Comparison of ENCODE assay signal across 19 cellular contexts in the genomic region with DNA sequence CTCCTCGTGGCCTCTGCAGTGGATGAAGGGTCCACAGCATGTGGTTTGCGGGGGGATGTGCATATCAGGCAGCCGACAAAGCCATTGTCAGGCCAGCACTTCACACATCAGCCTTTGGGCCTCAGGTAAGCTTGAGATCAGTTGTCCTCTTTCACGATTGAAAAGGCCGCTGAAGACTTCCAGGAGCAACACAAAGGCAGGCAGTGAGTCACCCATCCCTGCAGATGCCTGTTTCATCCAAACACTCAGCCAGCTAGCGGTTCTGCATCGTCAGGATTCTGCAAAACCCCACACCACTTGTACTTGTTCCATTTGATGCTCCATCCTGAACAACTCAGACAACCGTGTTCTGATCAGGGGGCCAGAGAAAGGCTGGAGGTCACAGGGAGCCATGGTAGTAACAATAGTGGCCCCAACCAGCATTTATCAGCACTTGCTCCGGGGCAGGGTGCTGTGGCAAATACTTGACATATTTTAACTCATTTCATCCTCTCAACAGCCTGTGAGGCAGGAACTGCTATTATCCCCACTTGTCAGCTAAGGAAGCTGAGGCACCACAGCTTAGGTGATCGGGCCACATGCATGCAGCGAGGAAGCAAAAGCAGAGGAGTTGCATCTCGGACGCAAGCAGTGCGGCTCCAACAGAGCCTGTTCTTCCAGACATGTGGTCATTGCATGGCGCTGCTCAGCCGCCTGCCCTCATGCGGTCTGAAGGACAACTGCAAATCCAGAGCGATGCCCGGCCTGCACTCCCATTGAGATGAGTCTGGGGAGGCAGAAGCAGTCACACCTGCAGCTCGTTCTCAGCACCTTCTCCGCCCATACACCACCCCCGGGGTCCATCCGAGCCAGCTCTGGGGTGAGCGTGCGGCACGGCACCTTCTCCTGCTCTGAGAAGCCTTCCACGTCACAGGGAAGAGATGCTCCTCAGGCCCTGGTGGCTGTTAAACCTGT.
A peak's percentile ranks its signal among the peaks of the same experiment; 100 is the strongest.
DNase-seq lines count a peak whose midpoint lies in the region; ATAC-seq, FAIRE-seq and TF ChIP-seq lines count a peak whose summit lies in the region.
"Had no signal": no experiment of that assay in that cellular context is flagged by ENCODE, and none has a peak within 500 bp of the region (broad histone marks: within the 10 kb centered on the region; RNA-seq: fewer than 3 reads in every experiment).

No MANE protein-coding gene starts in this region.

- peak; percentile 23 for FAIRE-seq in bronchial epithelial cell (lab: Jason Lieb, UNC)
- FAIRE-seq: islet of Langerhans had no signal

- no peak overlapping the region for H2BK15ac ChIP-seq in IMR-90 (ENCODE audit: low read depth, low read length)

- H3K36me3 ChIP-seq in IMR-90 (ENCODE audit: control insufficient read depth, insufficient read depth, low read length) (no peaks in the 10 kb centered on the region), bronchial epithelial cell (ENCODE audit: control insufficient read depth, insufficient read depth, low read length) (no peaks in the 10 kb centered on the region), parathyroid adenoma (ENCODE audit: control insufficient read depth, insufficient read depth, low read length) (no peaks in the 10 kb centered on the region), psoas muscle (ENCODE audit: insufficient read depth in 1 of 2, low read depth in 1 of 2) (no peaks in the 10 kb centered on the region)
- H3K36me3 ChIP-seq: neural progenitor cell, SJCRH30 had no signal

- ATAC-seq in IMR-90 (ENCODE audit: low read depth) (no peak), psoas muscle (no peak), HG03095 (IDR thresholded peaks at IDR 0.05; ENCODE audit: unreplicated experiment) (no peak)

- no peak overlapping the region for H3K23ac ChIP-seq in IMR-90 (ENCODE audit: low read depth, low read length)

- no peak overlapping the region for H4K5ac ChIP-seq in IMR-90 (ENCODE audit: low read depth, low read length)

- 71% methylated on average over 12 of the region's 27 CpGs; no CpG with 5 or more reads in 1 of the 2 experiments for WGBS in IMR-90 (ENCODE audit: extremely low coverage in 2 of 2, insufficient read length in 1 of 2), 2 experiments
- WGBS in psoas muscle, 3 donors: 87 to 88% (median 88%) methylated on average over 27 of the region's 27 CpGs

- no peaks in the 10 kb centered on the region for H3K79me2 ChIP-seq in parathyroid adenoma

- no peak overlapping the region for H2BK20ac ChIP-seq in IMR-90 (ENCODE audit: low read depth, low read length)

- H3K27me3 ChIP-seq in IMR-90 (ENCODE audit: control insufficient read depth, insufficient read depth, low read length): no peaks in the 10 kb centered on the region
- H3K27me3 ChIP-seq in bronchial epithelial cell (ENCODE audit: control insufficient read depth, insufficient read depth, low read length): no peaks in the 10 kb centered on the region
- no peaks in the 10 kb centered on the region for H3K27me3 ChIP-seq in parathyroid adenoma (ENCODE audit: control insufficient read depth, insufficient read depth, low read length)
- H3K27me3 ChIP-seq in psoas muscle (ENCODE audit: insufficient read depth in 3 of 3, low read length in 2 of 3): no peaks in the 10 kb centered on the region
- H3K27me3 ChIP-seq: neural progenitor cell had no signal

- no peak overlapping the region for H2BK120ac ChIP-seq in IMR-90 (ENCODE audit: low read depth, low read length)

- no peak overlapping the region for H4K91ac ChIP-seq in IMR-90 (ENCODE audit: insufficient read depth, low read depth, low read length)

- H2AK5ac ChIP-seq in IMR-90 (ENCODE audit: low read depth, low read length): no peak overlapping the region

- H3K79me1 ChIP-seq in IMR-90 (ENCODE audit: low read depth in 1 of 2, low read length in 2 of 2): no peaks in the 10 kb centered on the region

- no peak overlapping the region for H3K27ac ChIP-seq in IMR-90 (ENCODE audit: insufficient read depth, low read length)
- H3K27ac ChIP-seq in parathyroid adenoma: no peak overlapping the region
- no peak overlapping the region for H3K27ac ChIP-seq in psoas muscle
- H3K27ac ChIP-seq: HL-60, neural progenitor cell, SJCRH30 had no signal

- no peak overlapping the region for H3K18ac ChIP-seq in IMR-90 (ENCODE audit: low read depth, low read length)

- no peak overlapping the region for H2BK5ac ChIP-seq in IMR-90 (ENCODE audit: low read depth, low read length, poor library complexity, severe bottlenecking)

- intact Hi-C loops in IMR-90 (cut with micrococcal nuclease) (no loop called here), psoas muscle (cut with DNase I) (no loop called here)

- H3K4ac ChIP-seq in IMR-90 (ENCODE audit: low read depth, low read length): no peak overlapping the region

- no peaks in the 10 kb centered on the region for H4K20me1 ChIP-seq in IMR-90 (ENCODE audit: insufficient read depth, low read length)

- no peaks in the 10 kb centered on the region for H3K9me1 ChIP-seq in IMR-90 (ENCODE audit: insufficient read depth, low read length)

- TF ChIP-seq CTCF in IMR-90 (conservative IDR thresholded peaks at IDR 0.05; ENCODE audit: low read depth, low read length): no peak
- TF ChIP-seq CTCF in bronchial epithelial cell (IDR thresholded peaks at IDR 0.05; ENCODE audit: insufficient read depth, low read length, severe bottlenecking): no peak
- peak; percentile 10 for TF ChIP-seq CTCF in parathyroid adenoma (IDR thresholded peaks at IDR 0.05)
- TF ChIP-seq CTCF in psoas muscle (IDR thresholded peaks at IDR 0.05): no peak

- TF ChIP-seq RAD21 in IMR-90 (IDR thresholded peaks at IDR 0.05; ENCODE audit: low read length): no peak

- H3K9ac ChIP-seq in IMR-90 (ENCODE audit: low read depth, low read length) (no peak overlapping the region), parathyroid adenoma (no peak overlapping the region)
- H3K9ac ChIP-seq: neural progenitor cell had no signal

- H3K4me2 ChIP-seq in IMR-90 (ENCODE audit: low read depth, low read length) (no peak overlapping the region), parathyroid adenoma (ENCODE audit: low read length) (no peak overlapping the region)
- H3K4me2 ChIP-seq: neural progenitor cell, smooth muscle cell had no signal

- TF ChIP-seq POLR2A in IMR-90 (IDR thresholded peaks at IDR 0.05; ENCODE audit: low read depth, low read length): no peak

- dilution Hi-C loops in IMR-90 (cut with HindIII; ENCODE audit: low sequenced_read_pairs, unreplicated experiment): no loop called here

- BruUV-seq in IMR-90 (replicated peaks; lab: Mats Ljungman, UMichigan): no TSS peak

- no peak overlapping the region for H3K56ac ChIP-seq in IMR-90 (ENCODE audit: extremely low read depth, insufficient read depth, low read length)

- H3K4me1 ChIP-seq in IMR-90 (ENCODE audit: control insufficient read depth, insufficient read depth, low read length) (no peaks in the 10 kb centered on the region), parathyroid adenoma (peaks cover 6% of the 10 kb centered on the region), psoas muscle (no peaks in the 10 kb centered on the region)
- H3K4me1 ChIP-seq: neural progenitor cell, SJCRH30 had no signal

- no peak overlapping the region for H4K8ac ChIP-seq in IMR-90 (ENCODE audit: low read depth in 2 of 2, low read length in 2 of 2)

- peak overlapping the region; percentile 72 for H2AK9ac ChIP-seq in IMR-90 (replicated peaks; ENCODE audit: low read depth, low read length, poor library complexity)

- H2AFZ ChIP-seq in IMR-90 (replicated peaks; ENCODE audit: low read length, poor library complexity): peak overlapping the region; percentile 44
- H2AFZ ChIP-seq in parathyroid adenoma: no peak overlapping the region
- H2AFZ ChIP-seq: neural progenitor cell had no signal

- H3K9me3 ChIP-seq in IMR-90 (ENCODE audit: control insufficient read depth, insufficient read depth, low read length) (peaks cover 49% of the 10 kb centered on the region), parathyroid adenoma (ENCODE audit: control insufficient read depth, low read length) (no peaks in the 10 kb centered on the region), psoas muscle (no peaks in the 10 kb centered on the region)
- H3K9me3 ChIP-seq: SJCRH30 had no signal

- in situ Hi-C loops in IMR-90 (cut with MboI; ENCODE audit: low sequenced_read_pairs): no loop called here

- DNase-seq in Daoy (ENCODE audit: low read depth) (peak; percentile 60), IMR-90 (no peak), bronchial epithelial cell (ENCODE audit: low read depth) (no peak), germinal center (ENCODE audit: low spot score) (no peak), psoas muscle (no peak)
- DNase-seq: activated CD4-positive, alpha-beta T cell treated with anti-CD3 and anti-CD28 coated beads for 4 hours; activated naive CD4-positive, alpha-beta T cell treated with anti-CD3 and anti-CD28 coated beads, Interleukin-2, amount 50 U/mL, for 16 hours; aorta; cerebellar nuclear complex; NCI-H774; SJCRH30; stimulated activated naive CD4-positive, alpha-beta T cell; T-helper 1 cell had no signal

- POLR2A ChIA-PET in IMR-90 (lab: Charles Lee; ENCODE audit: unreplicated experiment): no interaction called here

- no peak overlapping the region for H3K14ac ChIP-seq in IMR-90 (replicated peaks; ENCODE audit: low read depth, low read length)

- no peak overlapping the region for H3K4me3 ChIP-seq in IMR-90 (ENCODE audit: insufficient read depth, low read depth, low read length)
- no peak overlapping the region for H3K4me3 ChIP-seq in bronchial epithelial cell (ENCODE audit: low read depth, low read length)
- no peak overlapping the region for H3K4me3 ChIP-seq in parathyroid adenoma (ENCODE audit: low read depth, low read length)
- no peak overlapping the region for H3K4me3 ChIP-seq in psoas muscle
- H3K4me3 ChIP-seq: neural progenitor cell, SJCRH30, smooth muscle cell had no signal

- CTCF ChIA-PET in IMR-90 (lab: Yijun Ruan, JAX): no interaction called here

TF ChIP-seq in IMR-90, 13 proteins besides CTCF, POLR2A, EP300 and RAD21 (continues in another document):
- TF ChIP-seq, protein P1, sequence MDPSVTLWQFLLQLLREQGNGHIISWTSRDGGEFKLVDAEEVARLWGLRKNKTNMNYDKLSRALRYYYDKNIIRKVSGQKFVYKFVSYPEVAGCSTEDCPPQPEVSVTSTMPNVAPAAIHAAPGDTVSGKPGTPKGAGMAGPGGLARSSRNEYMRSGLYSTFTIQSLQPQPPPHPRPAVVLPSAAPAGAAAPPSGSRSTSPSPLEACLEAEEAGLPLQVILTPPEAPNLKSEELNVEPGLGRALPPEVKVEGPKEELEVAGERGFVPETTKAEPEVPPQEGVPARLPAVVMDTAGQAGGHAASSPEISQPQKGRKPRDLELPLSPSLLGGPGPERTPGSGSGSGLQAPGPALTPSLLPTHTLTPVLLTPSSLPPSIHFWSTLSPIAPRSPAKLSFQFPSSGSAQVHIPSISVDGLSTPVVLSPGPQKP (IDR thresholded peaks at IDR 0.05; ENCODE audit: borderline replicate concordance, low read depth, low read length): no peak
- TF ChIP-seq, protein P2, sequence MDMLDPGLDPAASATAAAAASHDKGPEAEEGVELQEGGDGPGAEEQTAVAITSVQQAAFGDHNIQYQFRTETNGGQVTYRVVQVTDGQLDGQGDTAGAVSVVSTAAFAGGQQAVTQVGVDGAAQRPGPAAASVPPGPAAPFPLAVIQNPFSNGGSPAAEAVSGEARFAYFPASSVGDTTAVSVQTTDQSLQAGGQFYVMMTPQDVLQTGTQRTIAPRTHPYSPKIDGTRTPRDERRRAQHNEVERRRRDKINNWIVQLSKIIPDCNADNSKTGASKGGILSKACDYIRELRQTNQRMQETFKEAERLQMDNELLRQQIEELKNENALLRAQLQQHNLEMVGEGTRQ (IDR thresholded peaks at IDR 0.05; ENCODE audit: low read depth, low read length): no peak
- no peak for TF ChIP-seq RCOR1 (IDR thresholded peaks at IDR 0.05; ENCODE audit: insufficient replicate concordance, low read length)
